In genomic region chr11:84780689-84781293, GRCh38 we compare ENCODE assay signal across 8 cellular contexts.
A peak's percentile ranks its signal among the peaks of the same experiment; 100 is the strongest.
DNase-seq lines count a peak whose midpoint lies in the region; ATAC-seq and TF ChIP-seq lines count a peak whose summit lies in the region.
"Had no signal": no experiment of that assay in that cellular context is flagged by ENCODE, and none has a peak within 500 bp of the region (broad histone marks: within the 10 kb centered on the region; RNA-seq: fewer than 3 reads in every experiment).

No MANE protein-coding gene starts in this region.

- no peak overlapping the region for H2AFZ ChIP-seq in Loucy (ENCODE audit: low read length)

- H3K27me3 ChIP-seq in Loucy (ENCODE audit: insufficient read depth, low read length, poor library complexity, severe bottlenecking) = no peaks in the 10 kb centered on the region
- no peaks in the 10 kb centered on the region for H3K27me3 ChIP-seq in adipocyte (replicated peaks; ENCODE audit: control insufficient read depth, insufficient read depth, low read length)
- H3K27me3 ChIP-seq in left lung = no peaks in the 10 kb centered on the region

- H4K20me1 ChIP-seq in Loucy (ENCODE audit: insufficient read depth, low read length, poor library complexity, severe bottlenecking) = no peaks in the 10 kb centered on the region

- no peak overlapping the region for H3K27ac ChIP-seq in left lung

- no peaks in the 10 kb centered on the region for H3F3A ChIP-seq in Loucy (ENCODE audit: low read depth)

- H3K36me3 ChIP-seq in Loucy (ENCODE audit: insufficient read depth, low read length) (no peaks in the 10 kb centered on the region), adipocyte (ENCODE audit: control insufficient read depth, insufficient read depth, low read length, severe bottlenecking) (no peaks in the 10 kb centered on the region), left lung (no peaks in the 10 kb centered on the region)

- no peaks in the 10 kb centered on the region for H3K79me2 ChIP-seq in Loucy (ENCODE audit: insufficient read depth, low read length)

- H3K4me2 ChIP-seq in Loucy (ENCODE audit: low read depth, low read length, poor library complexity, severe bottlenecking) = no peak overlapping the region

- H3K9me3 ChIP-seq in Loucy (ENCODE audit: insufficient read depth, low read depth, low read length) (no peaks in the 10 kb centered on the region), adipocyte (ENCODE audit: control insufficient read depth, low read length) (no peaks in the 10 kb centered on the region), left lung (no peaks in the 10 kb centered on the region)

- peak; percentile 44; the same call in 2 of the 3 replicates for TF ChIP-seq CTCF in GM12872 (IDR thresholded peaks at IDR 0.05; ENCODE audit: insufficient read depth, low read depth, low read length)
- TF ChIP-seq CTCF in Loucy (conservative IDR thresholded peaks at IDR 0.05; ENCODE audit: low read length) = peak; percentile 68
- peak; percentile 6 to 29 for TF ChIP-seq CTCF in left lung (IDR thresholded peaks at IDR 0.05)

- H3K4me3 ChIP-seq in Loucy (ENCODE audit: low read length, poor library complexity, severe bottlenecking) (no peak overlapping the region), adipocyte (ENCODE audit: low read length) (no peak overlapping the region), left lung (no peak overlapping the region)

- H3K4me1 ChIP-seq in Loucy (ENCODE audit: insufficient read depth, low read length, poor library complexity, severe bottlenecking) = no peaks in the 10 kb centered on the region
- H3K4me1 ChIP-seq in adipocyte (ENCODE audit: control insufficient read depth, insufficient read depth, low read length) = no peaks in the 10 kb centered on the region
- no peaks in the 10 kb centered on the region for H3K4me1 ChIP-seq in left lung

- H3K9ac ChIP-seq in Loucy (ENCODE audit: low read depth, low read length, poor library complexity, severe bottlenecking) (no peak overlapping the region), adipocyte (ENCODE audit: low read length) (no peak overlapping the region)

- ATAC-seq in left lung (peak; percentile 64), HG03354 (IDR thresholded peaks at IDR 0.05; ENCODE audit: poor library complexity, severe bottlenecking, unreplicated experiment) (no peak), HG03045 (IDR thresholded peaks at IDR 0.05; ENCODE audit: unreplicated experiment) (no peak)

- intact Hi-C loops in left lung (cut with DNase I) = no loop called here

- DNase-seq in adipocyte (ENCODE audit: low read depth) (peak; percentile 75), left lung (no peak), NK-92 (lab: John Stamatoyannopoulos, UW; ENCODE audit: unreplicated experiment) (no peak)
- DNase-seq: activated B cell treated with CpG ODN at 0.5 μM for 24 hours had no signal

- no peaks in the 10 kb centered on the region for H3K9me2 ChIP-seq in Loucy (replicated peaks; ENCODE audit: low read depth, low read length)

Comparison
In these comparisons a context has a peak if more than half of its experiments do, and no peak if none do; other contexts are left out.
1. CTCF ChIP-seq: peak in every context shown above with its lines; median percentile 68 in Loucy; 44 in GM12872; 18 in left lung.